Comparison of ENCODE assay signal across 11 cellular contexts in genomic region chrX:97399400-97399799, GRCh38.
DNase-seq lines count a peak whose midpoint lies in the region; ATAC-seq and TF ChIP-seq lines count a peak whose summit lies in the region.
"Had no signal": no experiment of that assay in that cellular context is flagged by ENCODE, and none has a peak within 500 bp of the region (broad histone marks: within the 10 kb centered on the region; RNA-seq: fewer than 3 reads in every experiment).

No MANE protein-coding gene starts in this region.

- DNase-seq in GM06990 (ENCODE audit: extremely low read depth, insufficient read length) (peak; percentile 45), IMR-90 (peak; percentile 81), fibroblast of lung (ENCODE audit: low read depth in 2 of 2) (peak; percentile 67 to 80), endothelial cell (ENCODE audit: low spot score) (no peak), NCI-H1694 treated with DMSO at 0.1 percent for 48 hours (lab: John Stamatoyannopoulos, UW) (no peak)
- DNase-seq in stimulated activated CD4-positive, alpha-beta T cell treated with anti-CD3 and anti-CD28 coated beads, Interleukin-2, amount 100 ng/mL, for 24 hours = no peak
- no peak for DNase-seq in activated CD4-positive, CD25-positive, alpha-beta regulatory T cell (lab: John Stamatoyannopoulos, UW)
- DNase-seq: foreskin melanocyte; stimulated activated CD4-positive, alpha-beta T cell treated with anti-CD3 and anti-CD28 coated beads, Interleukin-15, amount 100 ng/mL, for 24 hours had no signal

- H3K23ac ChIP-seq in IMR-90 (ENCODE audit: low read depth, low read length) = no peak overlapping the region

- no CpG with 5 or more reads among the region's 2 CpGs for WGBS in IMR-90 (ENCODE audit: extremely low coverage in 2 of 2, insufficient read length in 1 of 2), 2 experiments

- H3K4me1 ChIP-seq in IMR-90 (ENCODE audit: control insufficient read depth, insufficient read depth, low read length) (peaks cover 6% of the 10 kb centered on the region), fibroblast of lung (ENCODE audit: control insufficient read depth, extremely low read depth, insufficient read depth, low read length) (peaks cover 2% of the 10 kb centered on the region)

- intact Hi-C loops in IMR-90 (cut with micrococcal nuclease) = no loop called here

- H3K27me3 ChIP-seq in GM06990 (replicated peaks; ENCODE audit: control insufficient read depth, insufficient read depth, low read length) = no peaks in the 10 kb centered on the region
- no peaks in the 10 kb centered on the region for H3K27me3 ChIP-seq in IMR-90 (ENCODE audit: control insufficient read depth, insufficient read depth, low read length)
- H3K27me3 ChIP-seq in fibroblast of lung (ENCODE audit: control insufficient read depth, insufficient read depth, low read length) = no peaks in the 10 kb centered on the region

- in situ Hi-C loops in IMR-90 (cut with MboI; ENCODE audit: low sequenced_read_pairs) = no loop called here

- no peaks in the 10 kb centered on the region for H3K79me2 ChIP-seq in fibroblast of lung (ENCODE audit: control insufficient read depth, insufficient read depth, low read length)

- peaks cover 0 to 8% of the 10 kb centered on the region in 2 experiments; a peak in 1 of 4 replicates for H3K79me1 ChIP-seq in IMR-90 (ENCODE audit: low read depth in 1 of 2, low read length in 2 of 2)

- POLR2A ChIA-PET in IMR-90 (lab: Charles Lee; ENCODE audit: unreplicated experiment) = no interaction called here

- no peak overlapping the region for H3K56ac ChIP-seq in IMR-90 (ENCODE audit: extremely low read depth, insufficient read depth, low read length)

- no peak overlapping the region for H4K91ac ChIP-seq in IMR-90 (ENCODE audit: insufficient read depth, low read depth, low read length)

- H3K18ac ChIP-seq in IMR-90 (ENCODE audit: low read depth, low read length) = peak overlapping the region; percentile 70; the same call in 1 of the 2 replicates

- H3K36me3 ChIP-seq in GM06990 (ENCODE audit: control insufficient read depth, insufficient read depth, low read length) (no peaks in the 10 kb centered on the region), IMR-90 (ENCODE audit: control insufficient read depth, insufficient read depth, low read length) (no peaks in the 10 kb centered on the region), fibroblast of lung (ENCODE audit: control insufficient read depth, insufficient read depth, low read length) (no peaks in the 10 kb centered on the region)

- no peak overlapping the region for H2AK9ac ChIP-seq in IMR-90 (replicated peaks; ENCODE audit: low read depth, low read length, poor library complexity)

- H2BK15ac ChIP-seq in IMR-90 (ENCODE audit: low read depth, low read length) = no peak overlapping the region

- dilution Hi-C loops in IMR-90 (cut with HindIII; ENCODE audit: low sequenced_read_pairs, unreplicated experiment) = no loop called here

- BruUV-seq in IMR-90 (replicated peaks; lab: Mats Ljungman, UMichigan) = no TSS peak

- no peak overlapping the region for H3K4me3 ChIP-seq in GM06990 (replicated peaks; ENCODE audit: low read depth, low read length)
- no peak overlapping the region for H3K4me3 ChIP-seq in IMR-90 (ENCODE audit: insufficient read depth, low read depth, low read length)
- no peak overlapping the region for H3K4me3 ChIP-seq in fibroblast of lung (replicated peaks in 1 of 4; ENCODE audit: control extremely low read depth in 1 of 4, insufficient read depth in 1 of 4, low read depth in 3 of 4, low read length in 4 of 4)

- H3K4me1 Mint-ChIP-seq in endothelial cell (ENCODE audit: unreplicated experiment) = no peaks in the 10 kb centered on the region

- no peak overlapping the region for H4K5ac ChIP-seq in IMR-90 (ENCODE audit: low read depth, low read length)

- no peak overlapping the region for H2AK5ac ChIP-seq in IMR-90 (ENCODE audit: low read depth, low read length)

- no peak overlapping the region for H2BK20ac ChIP-seq in IMR-90 (ENCODE audit: low read depth, low read length)

- no peak for TF ChIP-seq RAD21 in IMR-90 (IDR thresholded peaks at IDR 0.05; ENCODE audit: low read length)

- no peak overlapping the region for H3K4me3 Mint-ChIP-seq in endothelial cell (ENCODE audit: unreplicated experiment)

- no peak overlapping the region for H4K8ac ChIP-seq in IMR-90 (ENCODE audit: low read depth in 2 of 2, low read length in 2 of 2)

- H3K27ac Mint-ChIP-seq in endothelial cell (ENCODE audit: unreplicated experiment) = no peak overlapping the region

- H2AFZ ChIP-seq in IMR-90 (replicated peaks; ENCODE audit: low read length, poor library complexity) (no peak overlapping the region), fibroblast of lung (ENCODE audit: low read length) (no peak overlapping the region)

- H3K9me3 ChIP-seq in IMR-90 (ENCODE audit: control insufficient read depth, insufficient read depth, low read length) (no peaks in the 10 kb centered on the region), fibroblast of lung (ENCODE audit: control insufficient read depth, insufficient read depth, low read depth, low read length) (no peaks in the 10 kb centered on the region)

- H4K20me1 ChIP-seq in IMR-90 (ENCODE audit: insufficient read depth, low read length) = no peaks in the 10 kb centered on the region
- no peaks in the 10 kb centered on the region for H4K20me1 ChIP-seq in fibroblast of lung (ENCODE audit: control insufficient read depth, extremely low read depth, insufficient read depth, low read length)

- H3K9ac ChIP-seq in IMR-90 (ENCODE audit: low read depth, low read length) (no peak overlapping the region), fibroblast of lung (ENCODE audit: insufficient read depth, low read length) (no peak overlapping the region)

- H3K4ac ChIP-seq in IMR-90 (ENCODE audit: low read depth, low read length) = no peak overlapping the region

- no peak overlapping the region for H3K14ac ChIP-seq in IMR-90 (replicated peaks; ENCODE audit: low read depth, low read length)

- no peak overlapping the region for H2BK5ac ChIP-seq in IMR-90 (ENCODE audit: low read depth, low read length, poor library complexity, severe bottlenecking)

- TF ChIP-seq POLR2A in IMR-90 (IDR thresholded peaks at IDR 0.05; ENCODE audit: low read depth, low read length) = no peak

- H3K27ac ChIP-seq in IMR-90 (ENCODE audit: insufficient read depth, low read length) = no peak overlapping the region
- no peak overlapping the region for H3K27ac ChIP-seq in fibroblast of lung (ENCODE audit: insufficient read depth, low read length)

- H3K4me2 ChIP-seq in IMR-90 (ENCODE audit: low read depth, low read length) = no peak overlapping the region; the same call in 1 of the 2 replicates
- H3K4me2 ChIP-seq in fibroblast of lung (ENCODE audit: extremely low read depth, insufficient read depth, low read length) = no peak overlapping the region

- ATAC-seq in GM21390 (IDR thresholded peaks at IDR 0.05; ENCODE audit: unreplicated experiment) = peak; percentile 34
- peak; percentile 76 for ATAC-seq in IMR-90 (ENCODE audit: low read depth)
- ATAC-seq: HCT116 had no signal

- no peaks in the 10 kb centered on the region for H3K36me3 Mint-ChIP-seq in endothelial cell (ENCODE audit: low read depth, unreplicated experiment)

- TF ChIP-seq CTCF in GM06990 (IDR thresholded peaks at IDR 0.05; ENCODE audit: insufficient read depth, low read length, poor library complexity, severe bottlenecking) (no peak), IMR-90 (conservative IDR thresholded peaks at IDR 0.05; ENCODE audit: low read depth, low read length) (no peak), fibroblast of lung (conservative IDR thresholded peaks at IDR 0.05 in 1 of 2, IDR thresholded peaks at IDR 0.05 in 1 of 2; ENCODE audit: low read depth in 1 of 2, low read length in 2 of 2) (no peak), endothelial cell (IDR thresholded peaks at IDR 0.05; ENCODE audit: unreplicated experiment) (no peak)

- H3K9me1 ChIP-seq in IMR-90 (ENCODE audit: insufficient read depth, low read length) = peaks cover 6% of the 10 kb centered on the region; the same call in 1 of the 2 replicates

- no peaks in the 10 kb centered on the region for H3K27me3 Mint-ChIP-seq in endothelial cell (ENCODE audit: unreplicated experiment)

- H3K9me3 Mint-ChIP-seq in endothelial cell (ENCODE audit: unreplicated experiment) = no peaks in the 10 kb centered on the region

- CTCF ChIA-PET in IMR-90 (lab: Yijun Ruan, JAX) = no interaction called here

- 0 out of 2 replicates have a peak overlapping the region, but pooled peaks have one; percentile 53 for H2BK120ac ChIP-seq in IMR-90 (ENCODE audit: low read depth, low read length)

TF ChIP-seq in IMR-90, 13 proteins besides CTCF, POLR2A, EP300 and RAD21:
- TF ChIP-seq MAFK (IDR thresholded peaks at IDR 0.05; ENCODE audit: low read depth, low read length) (0 out of 2 replicates have a peak, but pooled peaks have one; percentile 15), NFE2L2 (IDR thresholded peaks at IDR 0.05; ENCODE audit: low read depth, low read length) (peak; percentile 67), RFX5 (IDR thresholded peaks at IDR 0.05; ENCODE audit: low read depth, low read length) (no peak), CEBPB (IDR thresholded peaks at IDR 0.05; ENCODE audit: low read depth, low read length) (0 out of 2 replicates have a peak, but pooled peaks have one; percentile 6), FOS (IDR thresholded peaks at IDR 0.05; ENCODE audit: low read depth, low read length) (0 out of 2 replicates have a peak, but pooled peaks have one; percentile 14)

Comparison
In these comparisons a context has a peak if more than half of its experiments do, and no peak if none do; other contexts are left out.
1. DNase-seq: peak in GM06990 (single experiment), IMR-90 (single experiment) and fibroblast of lung (2 of 2); none in endothelial cell (single experiment), stimulated activated CD4-positive, alpha-beta T cell treated with anti-CD3 and anti-CD28 coated beads, Interleukin-2, amount 100 ng/mL, for 24 hours (0 of 2), NCI-H1694 treated with DMSO at 0.1 percent for 48 hours (single experiment) and activated CD4-positive, CD25-positive, alpha-beta regulatory T cell (0 of 4).